Comparison of ENCODE assay signal across 17 cellular contexts in the genomic region with DNA sequence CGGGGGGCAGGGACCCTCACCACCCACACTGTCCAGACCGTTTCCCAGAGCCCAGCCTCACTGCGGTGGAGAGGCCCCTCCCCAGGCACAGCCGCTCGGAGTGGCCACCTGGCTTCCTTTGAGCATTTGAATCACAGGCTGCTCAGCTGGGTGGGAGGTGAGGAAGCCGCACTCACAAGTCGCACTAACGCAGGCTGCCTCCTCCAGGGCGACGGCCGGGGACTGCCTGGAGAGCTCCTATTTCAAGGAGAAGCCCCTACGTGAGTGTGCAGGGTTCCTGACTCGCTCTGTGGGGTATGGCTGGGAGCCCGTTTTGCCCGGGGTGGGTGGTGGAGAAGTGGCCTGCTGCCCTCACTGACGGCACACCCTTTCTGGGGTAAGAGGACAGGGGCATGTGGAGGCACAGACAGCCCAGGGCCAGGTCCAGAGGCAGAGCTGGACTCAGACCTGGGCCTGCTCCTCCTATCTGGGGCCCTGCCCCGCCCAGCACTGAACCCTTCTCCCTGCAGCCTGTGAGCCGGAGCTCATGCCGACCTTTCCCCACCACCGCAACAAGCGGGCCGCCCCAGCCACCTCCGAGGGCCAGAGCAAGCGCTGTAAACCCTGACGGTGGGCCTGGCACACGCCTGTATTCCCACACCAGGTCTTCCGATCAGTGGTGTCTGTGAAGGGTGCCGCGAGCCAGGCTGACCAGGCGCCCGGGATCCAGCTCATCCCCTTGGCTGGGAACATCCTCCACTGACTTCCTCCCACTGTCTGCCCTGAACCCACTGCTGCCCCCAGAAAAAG. TPM values are rescaled to one million over a fixed set of nuclear protein-coding genes. Genes with fewer than 3 reads are reported as not detected.
DNase-seq lines count a peak whose midpoint lies in the region; ATAC-seq, FAIRE-seq and TF ChIP-seq lines count a peak whose summit lies in the region.
"Had no signal": no experiment of that assay in that cellular context is flagged by ENCODE, and none has a peak within 500 bp of the region (broad histone marks: within the 10 kb centered on the region; RNA-seq: fewer than 3 reads in every experiment).

No MANE protein-coding gene starts in this region.

- no peak for ATAC-seq in GM21576 (IDR thresholded peaks at IDR 0.05; ENCODE audit: unreplicated experiment)
- ATAC-seq: stimulated activated memory B cell treated with anti-CD40 and anti-IgM and Interleukin-4, amounts not matched to agents 10 μg/mL and 1 μg/mL and 100 μg/mL, for 72 hours had no signal

- intact Hi-C loops in tibial artery (cut with DNase I; ENCODE audit: low total_unique reads) = no loop called here

- H3K36me3 ChIP-seq in Peyer's patch = peaks cover 0 to 76% (median 2%) of the 10 kb centered on the region in 3 donors
- H3K36me3 ChIP-seq in small intestine (ENCODE audit: control insufficient read depth in 2 of 2, insufficient read depth in 2 of 2, low read length in 2 of 2) = peaks cover 9 to 11% of the 10 kb centered on the region in 2 donors
- H3K36me3 ChIP-seq in tibial artery = peaks cover 4 to 76% (median 41%) of the 10 kb centered on the region in 3 donors

- TF ChIP-seq CTCF in Peyer's patch (IDR thresholded peaks at IDR 0.05) = no peak
- TF ChIP-seq CTCF in tibial artery (IDR thresholded peaks at IDR 0.05) = no peak

- H3K9me3 ChIP-seq in Peyer's patch (no peaks in the 10 kb centered on the region), small intestine (ENCODE audit: control insufficient read depth, low read depth) (no peaks in the 10 kb centered on the region), tibial artery (no peaks in the 10 kb centered on the region)
- H3K9me3 ChIP-seq: tibial nerve had no signal

- no peak for TF ChIP-seq POLR2A in Peyer's patch (IDR thresholded peaks at IDR 0.05)

- WGBS in small intestine, 3 donors = 64 to 80% (median 73%) methylated on average over 30 to 31 of the region's 31 CpGs

- H3K4me1 ChIP-seq in Peyer's patch = peaks cover 0 to 31% (median 14%) of the 10 kb centered on the region in 4 donors
- peaks cover 0 to under 1% of the 10 kb centered on the region in 2 donors for H3K4me1 ChIP-seq in small intestine (ENCODE audit: control insufficient read depth in 2 of 2, insufficient read depth in 1 of 2, low read depth in 1 of 2, low read length in 1 of 2)
- H3K4me1 ChIP-seq in tibial artery = peaks cover 1 to 8% (median 7%) of the 10 kb centered on the region in 4 donors

- H3K27me3 ChIP-seq in Peyer's patch = no peaks in the 10 kb centered on the region
- no peaks in the 10 kb centered on the region for H3K27me3 ChIP-seq in small intestine (ENCODE audit: control insufficient read depth in 2 of 2, insufficient read depth in 2 of 2, low read length in 2 of 2)
- H3K27me3 ChIP-seq in tibial artery = no peaks in the 10 kb centered on the region
- H3K27me3 ChIP-seq: tibial nerve had no signal

- H3K4me3 ChIP-seq in Peyer's patch (no peak overlapping the region), small intestine (ENCODE audit: low read depth in 1 of 2, low read length in 2 of 2) (no peak overlapping the region), tibial artery (no peak overlapping the region)
- H3K4me3 ChIP-seq: tibial nerve had no signal

- DNase-seq in H4 (ENCODE audit: low spot score) (peak; percentile 8), Peyer's patch (peak in 2 of 3 donors; percentile 46 to 65), frontal cortex (ENCODE audit: low spot score in 2 of 2) (peak; percentile 36 to 37), small intestine (peak; percentile 78), tibial artery (no peak), dedifferentiated amniotic fluid mesenchymal stem cell (ENCODE audit: extremely low spot score) (no peak)
- DNase-seq: activated CD4-positive, alpha-beta T cell treated with anti-CD3 and anti-CD28 coated beads for 48 hours; activated naive CD4-positive, alpha-beta T cell treated with anti-CD3 and anti-CD28 coated beads for 36 hours; CD4-positive, CD25-positive, alpha-beta regulatory T cell; MV-4-11; naive thymus-derived CD8-positive, alpha-beta T cell; NCI-H524 treated with DMSO at 0.1 percent for 48 hours; OCI-M1 had no signal

- FAIRE-seq in frontal cortex (lab: Jason Lieb, UNC) (no peak), small intestine (lab: Jason Lieb, UNC) (no peak)
- FAIRE-seq: TTC549 had no signal

- H3K27ac ChIP-seq in Peyer's patch (peak overlapping the region in 1 of 4 donors; percentile 45), small intestine (ENCODE audit: low read depth in 1 of 2, low read length in 1 of 2) (peak overlapping the region in 1 of 2 donors; percentile 27), tibial artery (no peak overlapping the region)
- H3K27ac ChIP-seq: tibial nerve had no signal

RNA-seq across cellular contexts. Expression of a gene that starts 6.2 kb away (rescaled TPM):
- total RNA-seq in H4 (2014; rRNA removed; shearing (Covaris generic)) = 8.1 and 9.2 TPM in 2 replicates
- total RNA-seq in Peyer's patch = 10 to 100 TPM; 19.0 to 44.7 (median 36.7) TPM
- 20.0 TPM for total RNA-seq in frontal cortex
- 10 to 100 TPM in 2 of 3 donors, 1 to 10 TPM in 1; 9.2 to 42.7 (median 29.7) TPM for polyA plus RNA-seq in small intestine

RNA-seq across cellular contexts. Expression of a gene that starts 8.8 kb away (rescaled TPM):
- 23.0 and 37.5 TPM in 2 replicates for total RNA-seq in H4 (2014; rRNA removed; shearing (Covaris generic))
- total RNA-seq in Peyer's patch (100 to 1,000 TPM in 3 of 4 donors, 10 to 100 TPM in 1; 97.9 to 198 (median 158) TPM), frontal cortex (30.6 TPM)
- polyA plus RNA-seq in small intestine = 100 to 1,000 TPM; 100 to 239 (median 169) TPM

RNA-seq across cellular contexts. Expression of a gene that starts 25.4 kb away (rescaled TPM):
- 4.1 and 6.0 TPM in 2 replicates for total RNA-seq in H4 (2014; rRNA removed; shearing (Covaris generic))
- total RNA-seq in Peyer's patch = 10 to 100 TPM; 14.9 to 45.9 (median 27.9) TPM
- total RNA-seq in frontal cortex = 7.7 TPM
- polyA plus RNA-seq in small intestine = 10 to 100 TPM; 14.4 to 48.5 (median 43.2) TPM

RNA-seq across cellular contexts. Expression of a gene that starts 26.1 kb away (rescaled TPM):
- 5.9 and 6.9 TPM in 2 replicates for total RNA-seq in H4 (2014; rRNA removed; shearing (Covaris generic))
- 100 to 1,000 TPM in 3 of 4 donors, 10 to 100 TPM in 1; 59.0 to 270 (median 125) TPM for total RNA-seq in Peyer's patch
- total RNA-seq in frontal cortex = 11.8 TPM
- 10 to 100 TPM; 19.3 to 37.1 (median 26.2) TPM for polyA plus RNA-seq in small intestine

RNA-seq across cellular contexts. Expression of a gene that starts 37.6 kb away (rescaled TPM):
- 6.4 and 9.9 TPM in 2 replicates for total RNA-seq in H4 (2014; rRNA removed; shearing (Covaris generic))
- total RNA-seq in Peyer's patch = 10 to 100 TPM; 13.9 to 76.7 (median 25.6) TPM
- 7.7 TPM for total RNA-seq in frontal cortex
- polyA plus RNA-seq in small intestine = 10 to 100 TPM in 1 of 3 donors, 1 to 10 TPM in 2; 6.5 to 17.0 (median 6.8) TPM

Comparison
In these comparisons a context has a peak if more than half of its experiments do, and no peak if none do; other contexts are left out.
1. DNase-seq: peak in H4 (single experiment), Peyer's patch (2 of 3), frontal cortex (2 of 2) and small intestine (single experiment); none in tibial artery (0 of 2) and dedifferentiated amniotic fluid mesenchymal stem cell (single experiment).